8 cellular contexts compared by ENCODE assay signal in genomic region chr1:181023265-181024057, GRCh38. TPM values are rescaled to one million over a fixed set of nuclear protein-coding genes. Genes with fewer than 3 reads are reported as not detected.
DNase-seq lines count a peak whose midpoint lies in the region; ATAC-seq, FAIRE-seq and TF ChIP-seq lines count a peak whose summit lies in the region.

No MANE protein-coding gene starts in this region.

- H3K27ac ChIP-seq in psoas muscle: peak overlapping the region; percentile 75

- DNase-seq in NCI-H69 (lab: John Stamatoyannopoulos, UW): peak; percentile 34
- DNase-seq in endothelial cell (ENCODE audit: low spot score): no peak
- DNase-seq in psoas muscle: no peak
- DNase-seq in SW 1271 (lab: John Stamatoyannopoulos, UW): no peak
- DNase-seq in RCC 7860 (ENCODE audit: low spot score): no peak
- no peak for DNase-seq in AG08396 (ENCODE audit: low spot score)
- DNase-seq in GM13976 (ENCODE audit: low spot score): no peak

- peak overlapping the region; percentile 74 for H3K27ac Mint-ChIP-seq in endothelial cell (ENCODE audit: unreplicated experiment)

- H3K36me3 ChIP-seq in psoas muscle (ENCODE audit: insufficient read depth in 1 of 2, low read depth in 1 of 2): peaks cover 0 to 3% of the 10 kb centered on the region in 2 donors

- H3K27me3 ChIP-seq in psoas muscle (ENCODE audit: insufficient read depth in 3 of 3, low read length in 2 of 3): no peaks in the 10 kb centered on the region

- peaks cover 30% of the 10 kb centered on the region for H3K4me1 Mint-ChIP-seq in endothelial cell (ENCODE audit: unreplicated experiment)

- intact Hi-C loops in psoas muscle (cut with DNase I): loop anchor here in 1 of 2 donors (5.0 kb wide), 1 partner anchor 119 kb away; no protein-coding TSS in a partner anchor

- TF ChIP-seq CTCF in endothelial cell (IDR thresholded peaks at IDR 0.05; ENCODE audit: unreplicated experiment) (no peak), psoas muscle (IDR thresholded peaks at IDR 0.05) (no peak), GM13976 (IDR thresholded peaks at IDR 0.05; ENCODE audit: borderline replicate concordance, control extremely low read depth, extremely low read depth, insufficient read depth, missing control alignments) (no peak)

- H3K36me3 Mint-ChIP-seq in endothelial cell (ENCODE audit: low read depth, unreplicated experiment): peaks cover 5% of the 10 kb centered on the region

- peaks cover 6% of the 10 kb centered on the region for H3K27me3 Mint-ChIP-seq in endothelial cell (ENCODE audit: unreplicated experiment)

- H3K4me3 Mint-ChIP-seq in endothelial cell (ENCODE audit: unreplicated experiment): peak overlapping the region; percentile 91

- H3K4me3 ChIP-seq in GM08714 (ENCODE audit: low read length) (peak overlapping the region; percentile 77; the same call in 1 of the 2 replicates), psoas muscle (peak overlapping the region; percentile 59)

- in situ Hi-C loops in GM13976 (cut with MboI; ENCODE audit: low sequenced_read_pairs, unreplicated experiment): no loop called here

- ATAC-seq in psoas muscle: no peak

- no peaks in the 10 kb centered on the region for H3K9me3 ChIP-seq in psoas muscle

- H3K4me1 ChIP-seq in psoas muscle: peaks cover 18% of the 10 kb centered on the region

- no peaks in the 10 kb centered on the region for H3K9me3 Mint-ChIP-seq in endothelial cell (ENCODE audit: unreplicated experiment)

- FAIRE-seq in RCC 7860 (lab: Jason Lieb, UNC): no peak

- WGBS in psoas muscle, 3 donors: 69 to 73% (median 71%) methylated on average over 10 of the region's 10 CpGs

RNA-seq across cellular contexts. Expression of gene STX6, which starts 0.8 kb away (rescaled TPM):
- total RNA-seq in endothelial cell (ENCODE audit: unreplicated experiment) (60.2 TPM), psoas muscle (1 to 10 TPM; 5.2 to 8.3 (median 5.7) TPM)
- polyA plus RNA-seq in psoas muscle: 1 to 10 TPM; 3.4 to 4.5 (median 3.9) TPM

RNA-seq across cellular contexts. Expression of gene MR1, which starts 10.3 kb away (rescaled TPM):
- total RNA-seq in endothelial cell (ENCODE audit: unreplicated experiment) (0.67 TPM), psoas muscle (1 to 10 TPM; 2.0 to 3.0 (median 2.6) TPM)
- under 1 TPM; 0.70 to 0.90 (median 0.84) TPM for polyA plus RNA-seq in psoas muscle
